14 cellular contexts compared by ENCODE assay signal in genomic region chr10:1195828-1196227, GRCh38.
A peak's percentile ranks its signal among the peaks of the same experiment; 100 is the strongest.
DNase-seq lines count a peak whose midpoint lies in the region; ATAC-seq and TF ChIP-seq lines count a peak whose summit lies in the region.
"Had no signal": no experiment of that assay in that cellular context is flagged by ENCODE, and none has a peak within 500 bp of the region (broad histone marks: within the 10 kb centered on the region; RNA-seq: fewer than 3 reads in every experiment).

No MANE protein-coding gene starts in this region.

- H3K27ac ChIP-seq in HUES64 (ENCODE audit: low read depth, low read length) = no peak overlapping the region
- H3K27ac ChIP-seq in dorsolateral prefrontal cortex = peak overlapping the region in 55 of 59 donors; percentile 1 to 100 (median 99)
- no peak overlapping the region for H3K27ac ChIP-seq in mesendoderm (ENCODE audit: low read depth, low read length)
- peak overlapping the region; percentile 76 for H3K27ac ChIP-seq in temporal lobe (ENCODE audit: low read depth, low read length)
- no peak overlapping the region for H3K27ac ChIP-seq in foreskin keratinocyte

- no peak overlapping the region for H2BK5ac ChIP-seq in mesendoderm (ENCODE audit: low read length)

- no peak overlapping the region for H4K8ac ChIP-seq in mesendoderm (ENCODE audit: low read depth, low read length)

- no peak overlapping the region for H2BK15ac ChIP-seq in mesendoderm (replicated peaks; ENCODE audit: low read depth)

- DNase-seq in dorsolateral prefrontal cortex (peak in 3 of 10 donors; percentile 14 to 33 (median 15)), mesendoderm (peak; percentile 65), foreskin keratinocyte (no peak), AML-193 (lab: John Stamatoyannopoulos, UW) (no peak), NCI-H2227 treated with DMSO at 0.1 percent for 48 hours (lab: John Stamatoyannopoulos, UW) (no peak)
- DNase-seq: CD8-positive, alpha-beta T cell; Kasumi-1; NCI-H1105 treated with DMSO at 0.1 percent for 48 hours; NCI-H187 treated with DMSO at 0.1 percent for 48 hours; NCI-H446 treated with DMSO at 0.1 percent for 48 hours; NCI-H748 treated with DMSO at 0.1 percent for 48 hours had no signal

- H2AK5ac ChIP-seq in mesendoderm (ENCODE audit: low read length) = no peak overlapping the region

- H3K4me1 ChIP-seq in HUES64 (ENCODE audit: insufficient read depth, low read length) (peaks cover 28% of the 10 kb centered on the region), mesendoderm (ENCODE audit: control insufficient read depth, low read depth, low read length) (peaks cover 2% of the 10 kb centered on the region), foreskin keratinocyte (no peaks in the 10 kb centered on the region)

- H3K9ac ChIP-seq in HUES64 (ENCODE audit: low read depth, low read length) (no peak overlapping the region), mesendoderm (ENCODE audit: low read length) (no peak overlapping the region)

- H3K9me3 ChIP-seq in HUES64 (ENCODE audit: insufficient read depth, low read depth, low read length) = no peaks in the 10 kb centered on the region

- no peaks in the 10 kb centered on the region for H3K79me1 ChIP-seq in mesendoderm (ENCODE audit: low read length)

- H3K4ac ChIP-seq in mesendoderm (ENCODE audit: low read depth, low read length) = no peak overlapping the region

- H3K23ac ChIP-seq in mesendoderm (ENCODE audit: low read length) = no peak overlapping the region

- ATAC-seq in foreskin keratinocyte = no peak
- ATAC-seq: CD8-positive, alpha-beta T cell; Right ventricle myocardium inferior had no signal

- TF ChIP-seq CTCF in dorsolateral prefrontal cortex (IDR thresholded peaks at IDR 0.05 in 54 of 56, conservative IDR thresholded peaks at IDR 0.05 in 2 of 56; ENCODE audit: low read depth in 1 of 56, partially characterized antibody in 56 of 56) = no peak
- TF ChIP-seq CTCF in foreskin keratinocyte (conservative IDR thresholded peaks at IDR 0.05) = no peak

- no peak overlapping the region for H3K18ac ChIP-seq in mesendoderm (ENCODE audit: low read length)

- H3K4me2 ChIP-seq in mesendoderm (ENCODE audit: low read length) = no peak overlapping the region

- peak overlapping the region; percentile 18 for H3K56ac ChIP-seq in mesendoderm (ENCODE audit: low read length)

- intact Hi-C loops in dorsolateral prefrontal cortex (cut with DNase I) = no loop called here

- 42% methylated on average over 9 of the region's 9 CpGs for WGBS in HUES64
- no CpG with 5 or more reads among the region's 9 CpGs for WGBS in mesendoderm (ENCODE audit: extremely low coverage, insufficient coverage, low lambda C conversion rate)

- no peaks in the 10 kb centered on the region for H3K79me2 ChIP-seq in mesendoderm (ENCODE audit: control insufficient read depth, insufficient read depth, low read length)

- H3K27me3 ChIP-seq in HUES64 (ENCODE audit: insufficient read depth, low read length) (peaks cover 7% of the 10 kb centered on the region; the same call in 1 of the 2 replicates), dorsolateral prefrontal cortex (peaks cover 0 to 5% (median 0%) of the 10 kb centered on the region in 45 donors), mesendoderm (ENCODE audit: insufficient read depth, low read length, poor library complexity) (no peaks in the 10 kb centered on the region), foreskin keratinocyte (no peaks in the 10 kb centered on the region)

- H3K4me3 ChIP-seq in HUES64 (ENCODE audit: low read length) = 0 out of 2 replicates have a peak overlapping the region, but pooled peaks have one; percentile 1
- H3K4me3 ChIP-seq in dorsolateral prefrontal cortex = no peak overlapping the region
- H3K4me3 ChIP-seq in mesendoderm (ENCODE audit: low read length) = no peak overlapping the region

- H2BK120ac ChIP-seq in mesendoderm (ENCODE audit: low read depth, low read length) = no peak overlapping the region

- H3K36me3 ChIP-seq in HUES64 (ENCODE audit: insufficient read depth, low read length) (no peaks in the 10 kb centered on the region), mesendoderm (ENCODE audit: control insufficient read depth, insufficient read depth, low read length) (no peaks in the 10 kb centered on the region)

- no peak overlapping the region for H4K5ac ChIP-seq in mesendoderm (ENCODE audit: low read length)

Comparison
In these comparisons a context has a peak if more than half of its experiments do, and no peak if none do; other contexts are left out.
1. H3K27ac ChIP-seq: peak in dorsolateral prefrontal cortex (55 of 59) and temporal lobe (single experiment); none in HUES64 (single experiment), mesendoderm (single experiment) and foreskin keratinocyte (single experiment).